Comparison of ENCODE assay signal across 9 cellular contexts in the genomic region with DNA sequence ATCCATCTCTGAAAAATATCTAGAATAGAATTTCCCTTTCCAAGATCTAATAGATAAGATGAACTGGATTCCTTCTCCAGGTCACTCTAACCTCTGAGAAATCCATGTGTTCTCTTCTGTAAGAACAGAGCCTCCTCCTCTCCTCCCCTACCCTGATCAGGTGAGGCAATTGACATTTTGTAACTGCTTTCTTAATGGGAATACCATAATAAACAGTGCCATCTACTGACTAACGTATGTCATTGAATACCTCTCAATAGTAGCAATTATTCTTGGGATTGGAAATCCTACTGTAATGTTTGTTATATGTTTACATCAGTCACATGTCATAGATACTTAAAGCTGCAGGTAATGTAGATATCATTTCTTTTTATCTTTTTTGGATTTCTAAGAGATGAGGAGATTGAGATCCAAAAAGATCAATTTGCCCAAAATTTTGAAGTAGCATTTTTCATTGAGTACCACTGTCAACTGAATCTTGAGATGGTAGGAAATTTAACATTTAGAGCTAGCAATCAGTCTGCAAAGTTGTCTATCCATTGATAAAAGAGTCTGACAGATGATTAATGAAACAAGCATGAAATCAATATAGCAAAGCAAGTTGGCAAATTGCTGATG.
DNase-seq lines count a peak whose midpoint lies in the region; ATAC-seq and TF ChIP-seq lines count a peak whose summit lies in the region.
"Had no signal": no experiment of that assay in that cellular context is flagged by ENCODE, and none has a peak within 500 bp of the region (broad histone marks: within the 10 kb centered on the region; RNA-seq: fewer than 3 reads in every experiment).

No MANE protein-coding gene starts in this region.

- POLR2A ChIA-PET in RWPE1 (lab: Yijun Ruan, JAX; ENCODE audit: low non-redundant PET) = no interaction called here
- POLR2A ChIA-PET in naive thymus-derived CD4-positive, alpha-beta T cell (lab: Charles Lee) = no interaction called here

- H3K4me3 Mint-ChIP-seq in activated T-cell treated with anti-CD3 and anti-CD28 coated beads, Interleukin-2, amount 50 U/mL, for 72 hours = no peak overlapping the region
- H3K4me3 Mint-ChIP-seq in naive thymus-derived CD4-positive, alpha-beta T cell = no peak overlapping the region
- no peak overlapping the region for H3K4me3 Mint-ChIP-seq in activated CD4-positive, alpha-beta T cell treated with anti-CD3 and anti-CD28 coated beads, Interleukin-2, amount 10 ng/mL, durations not matched to agents 24 days and 14 days
- H3K4me3 Mint-ChIP-seq: dendritic cell treated with granulocyte-macrophage colony-stimulating factor and Interleukin-4, amounts not matched to agents 40 ng/mL and 50 ng/mL, for 4 days had no signal

- no peaks in the 10 kb centered on the region for H3K27me3 ChIP-seq in naive thymus-derived CD4-positive, alpha-beta T cell (ENCODE audit: control insufficient read depth in 2 of 2, insufficient read depth in 2 of 2, low read length in 2 of 2)

- intact Hi-C loops in naive thymus-derived CD4-positive, alpha-beta T cell (cut with micrococcal nuclease) = loop anchor here (1.0 to 2.0 kb wide), 8 partner anchors 184 to 978 kb away; no protein-coding TSS in a partner anchor
- intact Hi-C loops in activated CD4-positive, alpha-beta T cell treated with anti-CD3 and anti-CD28 coated beads, Interleukin-2, amount 10 ng/mL, durations not matched to agents 24 days and 14 days (cut with micrococcal nuclease) = loop anchor here (1.0 to 5.0 kb wide), 2 partner anchors 596 to 978 kb away; a partner anchor contains a TSS

- H3K9me3 Mint-ChIP-seq in activated T-cell treated with anti-CD3 and anti-CD28 coated beads, Interleukin-2, amount 50 U/mL, for 72 hours = no peaks in the 10 kb centered on the region
- H3K9me3 Mint-ChIP-seq in naive thymus-derived CD4-positive, alpha-beta T cell = no peaks in the 10 kb centered on the region
- no peaks in the 10 kb centered on the region for H3K9me3 Mint-ChIP-seq in activated CD4-positive, alpha-beta T cell treated with anti-CD3 and anti-CD28 coated beads, Interleukin-2, amount 10 ng/mL, durations not matched to agents 24 days and 14 days
- H3K9me3 Mint-ChIP-seq: dendritic cell treated with granulocyte-macrophage colony-stimulating factor and Interleukin-4, amounts not matched to agents 40 ng/mL and 50 ng/mL, for 4 days had no signal

- no peak overlapping the region for H3K27ac ChIP-seq in RWPE1
- no peak overlapping the region for H3K27ac ChIP-seq in naive thymus-derived CD4-positive, alpha-beta T cell (ENCODE audit: low read depth, low read length)

- no peak overlapping the region for H3K27ac Mint-ChIP-seq in activated T-cell treated with anti-CD3 and anti-CD28 coated beads, Interleukin-2, amount 50 U/mL, for 72 hours
- no peak overlapping the region for H3K27ac Mint-ChIP-seq in naive thymus-derived CD4-positive, alpha-beta T cell
- no peak overlapping the region for H3K27ac Mint-ChIP-seq in activated CD4-positive, alpha-beta T cell treated with anti-CD3 and anti-CD28 coated beads, Interleukin-2, amount 10 ng/mL, durations not matched to agents 24 days and 14 days
- H3K27ac Mint-ChIP-seq: dendritic cell treated with granulocyte-macrophage colony-stimulating factor and Interleukin-4, amounts not matched to agents 40 ng/mL and 50 ng/mL, for 4 days had no signal

- DNase-seq in activated T-cell treated with anti-CD3 and anti-CD28 coated beads, Interleukin-2, amount 50 U/mL, for 72 hours = no peak
- DNase-seq in activated T-cell treated with anti-CD3 and anti-CD28 coated beads, Interleukin-2, amount 50 U/mL, for 48 hours = no peak
- DNase-seq in HFF-Myc (ENCODE audit: extremely low read depth, low read depth) (no peak), LoVo (ENCODE audit: low spot score) (peak; percentile 65), RWPE1 (ENCODE audit: low spot score) (peak; percentile 53), erythroblast (lab: John Stamatoyannopoulos, UW) (peak; percentile 3 to 41)
- peak in 6 of 9 donors; percentile 12 to 60 (median 53) for DNase-seq in naive thymus-derived CD4-positive, alpha-beta T cell
- DNase-seq in activated CD4-positive, alpha-beta T cell treated with anti-CD3 and anti-CD28 coated beads, Interleukin-2, amount 10 ng/mL, durations not matched to agents 24 days and 14 days = no peak

- no peaks in the 10 kb centered on the region for H3K9me3 ChIP-seq in naive thymus-derived CD4-positive, alpha-beta T cell (ENCODE audit: control insufficient read depth in 2 of 3, low read length in 3 of 3)

- no peaks in the 10 kb centered on the region for H3K4me1 Mint-ChIP-seq in activated T-cell treated with anti-CD3 and anti-CD28 coated beads, Interleukin-2, amount 50 U/mL, for 72 hours (ENCODE audit: low read depth)
- H3K4me1 Mint-ChIP-seq in naive thymus-derived CD4-positive, alpha-beta T cell = peaks cover 0 to 12% (median 0%) of the 10 kb centered on the region in 7 donors
- H3K4me1 Mint-ChIP-seq in activated CD4-positive, alpha-beta T cell treated with anti-CD3 and anti-CD28 coated beads, Interleukin-2, amount 10 ng/mL, durations not matched to agents 24 days and 14 days = peaks cover 3% of the 10 kb centered on the region

- TF ChIP-seq CTCF in HFF-Myc (IDR thresholded peaks at IDR 0.05; ENCODE audit: low read depth, low read length, missing control alignments) (peak; percentile 42), RWPE1 (conservative IDR thresholded peaks at IDR 0.05; ENCODE audit: low read depth) (peak; percentile 61)

- no peaks in the 10 kb centered on the region for H3K36me3 Mint-ChIP-seq in activated T-cell treated with anti-CD3 and anti-CD28 coated beads, Interleukin-2, amount 50 U/mL, for 72 hours (ENCODE audit: insufficient read depth in 2 of 2)
- H3K36me3 Mint-ChIP-seq in naive thymus-derived CD4-positive, alpha-beta T cell = no peaks in the 10 kb centered on the region
- H3K36me3 Mint-ChIP-seq in activated CD4-positive, alpha-beta T cell treated with anti-CD3 and anti-CD28 coated beads, Interleukin-2, amount 10 ng/mL, durations not matched to agents 24 days and 14 days (ENCODE audit: low read depth) = no peaks in the 10 kb centered on the region

- no peaks in the 10 kb centered on the region for H3K4me1 ChIP-seq in naive thymus-derived CD4-positive, alpha-beta T cell (ENCODE audit: control insufficient read depth in 2 of 2, insufficient read depth in 2 of 2, low read length in 2 of 2)

- ATAC-seq in activated T-cell treated with anti-CD3 and anti-CD28 coated beads, Interleukin-2, amount 50 U/mL, for 72 hours (replicated peaks in 1 of 2) = peak; percentile 46 to 50
- ATAC-seq in naive thymus-derived CD4-positive, alpha-beta T cell = peak; percentile 84

- no peaks in the 10 kb centered on the region for H3K27me3 Mint-ChIP-seq in activated T-cell treated with anti-CD3 and anti-CD28 coated beads, Interleukin-2, amount 50 U/mL, for 72 hours (ENCODE audit: low read depth)
- H3K27me3 Mint-ChIP-seq in naive thymus-derived CD4-positive, alpha-beta T cell = peaks cover 0 to 4% (median 0%) of the 10 kb centered on the region in 5 donors
- H3K27me3 Mint-ChIP-seq in activated CD4-positive, alpha-beta T cell treated with anti-CD3 and anti-CD28 coated beads, Interleukin-2, amount 10 ng/mL, durations not matched to agents 24 days and 14 days = no peaks in the 10 kb centered on the region
- H3K27me3 Mint-ChIP-seq: dendritic cell treated with granulocyte-macrophage colony-stimulating factor and Interleukin-4, amounts not matched to agents 40 ng/mL and 50 ng/mL, for 4 days had no signal

- H3K4me3 ChIP-seq in HFF-Myc (replicated peaks; ENCODE audit: low read depth, low read length) = no peak overlapping the region
- no peak overlapping the region for H3K4me3 ChIP-seq in naive thymus-derived CD4-positive, alpha-beta T cell (ENCODE audit: low read length)

- CTCF ChIA-PET in RWPE1 (lab: Yijun Ruan, JAX) = interaction anchor here (0.6 to 0.7 kb wide), 4 partner anchors 28 to 552 kb away, joined by 3 read pairs; no protein-coding TSS in a partner anchor
- CTCF ChIA-PET in naive thymus-derived CD4-positive, alpha-beta T cell (lab: Charles Lee) = interaction anchor here (0.7 to 2.3 kb wide), 9 partner anchors 15 to 978 kb away, joined by 3 to 10 read pairs (median 5); no protein-coding TSS in a partner anchor

- no peaks in the 10 kb centered on the region for H3K36me3 ChIP-seq in naive thymus-derived CD4-positive, alpha-beta T cell (ENCODE audit: control insufficient read depth in 2 of 3, insufficient read depth in 3 of 3, low read length in 3 of 3)

- TF ChIP-seq POLR2A in erythroblast (IDR thresholded peaks at IDR 0.05; ENCODE audit: low read length) = no peak

Comparison
In these comparisons a context has a peak if more than half of its experiments do, and no peak if none do; other contexts are left out.
1. DNase-seq: peak in LoVo (single experiment), RWPE1 (single experiment), erythroblast (2 of 2) and naive thymus-derived CD4-positive, alpha-beta T cell (6 of 9); none in activated T-cell treated with anti-CD3 and anti-CD28 coated beads, Interleukin-2, amount 50 U/mL, for 72 hours (0 of 2), activated T-cell treated with anti-CD3 and anti-CD28 coated beads, Interleukin-2, amount 50 U/mL, for 48 hours (0 of 2), HFF-Myc (single experiment) and activated CD4-positive, alpha-beta T cell treated with anti-CD3 and anti-CD28 coated beads, Interleukin-2, amount 10 ng/mL, durations not matched to agents 24 days and 14 days (single experiment).